Comparison of ENCODE assay signal across 15 cellular contexts in genomic region chr13:95281258-95281602, GRCh38. TPM values are rescaled to one million over a fixed set of nuclear protein-coding genes. Genes with fewer than 3 reads are reported as not detected.
DNase-seq lines count a peak whose midpoint lies in the region; ATAC-seq, FAIRE-seq and TF ChIP-seq lines count a peak whose summit lies in the region.
"Had no signal": no experiment of that assay in that cellular context is flagged by ENCODE, and none has a peak within 500 bp of the region (broad histone marks: within the 10 kb centered on the region; RNA-seq: fewer than 3 reads in every experiment).

No MANE protein-coding gene starts in this region.

- CTCF ChIA-PET in A549 (lab: Yijun Ruan, JAX): interaction anchor here (0.6 to 1.4 kb wide), 4 partner anchors 11 to 92 kb away, joined by 3 to 4 read pairs (median 4); no protein-coding TSS in a partner anchor

- WGBS in A549 (ENCODE audit: missing lambda C conversion rate): 64% methylated on average over 2 of the region's 2 CpGs

- no peak overlapping the region for H3K4me3 ChIP-seq in A549
- no peak overlapping the region for H3K4me3 ChIP-seq in astrocyte (ENCODE audit: insufficient read depth, low read depth, low read length)
- H3K4me3 ChIP-seq: skin epidermis had no signal

- H3K36me3 ChIP-seq in astrocyte (ENCODE audit: insufficient read depth, low read length): no peaks in the 10 kb centered on the region

- no peak overlapping the region for H3K4me3 Mint-ChIP-seq in astrocyte (ENCODE audit: unreplicated experiment)
- H3K4me3 Mint-ChIP-seq in T-helper 17 cell: no peak overlapping the region

- H2AFZ ChIP-seq in astrocyte (ENCODE audit: low read depth, low read length): no peak overlapping the region

- ATAC-seq in A549 (no peak), GM19372 (IDR thresholded peaks at IDR 0.05; ENCODE audit: low read depth, unreplicated experiment) (peak; percentile 10), HG02973 (IDR thresholded peaks at IDR 0.05; ENCODE audit: unreplicated experiment) (peak; percentile 17), T-helper 17 cell (no peak)

- H3K36me3 Mint-ChIP-seq in astrocyte (ENCODE audit: low read depth, unreplicated experiment): no peaks in the 10 kb centered on the region
- H3K36me3 Mint-ChIP-seq in T-helper 17 cell (ENCODE audit: low read depth): no peaks in the 10 kb centered on the region

- FAIRE-seq in A549 (lab: Jason Lieb, UNC) (no peak), astrocyte (lab: Jason Lieb, UNC) (no peak)
- FAIRE-seq: H1 had no signal

- H3K4me1 Mint-ChIP-seq in astrocyte (ENCODE audit: low read depth, unreplicated experiment) (peaks cover 7% of the 10 kb centered on the region), T-helper 17 cell (no peaks in the 10 kb centered on the region)

- TF ChIP-seq EP300 in A549 (IDR thresholded peaks at IDR 0.05): no peak

- H3K4me2 ChIP-seq in A549 (peak overlapping the region; percentile 62; the same call in 2 of the 3 replicates), astrocyte (ENCODE audit: low read length) (peak overlapping the region; percentile 66)
- H3K4me2 ChIP-seq: KMS-11 had no signal

- H3K27ac ChIP-seq in A549 (peak overlapping the region; percentile 74 to 80; a peak in 5 of 6 replicates), astrocyte (ENCODE audit: low read depth, low read length) (no peak overlapping the region)
- H3K27ac ChIP-seq: KMS-11 had no signal

- H3K79me2 ChIP-seq in astrocyte (ENCODE audit: insufficient read depth, low read length): peaks cover 9% of the 10 kb centered on the region

- H3K27me3 Mint-ChIP-seq in astrocyte (ENCODE audit: low read depth, unreplicated experiment) (no peaks in the 10 kb centered on the region), T-helper 17 cell (no peaks in the 10 kb centered on the region)

- H3K4me1 ChIP-seq in A549 (peaks cover 57% of the 10 kb centered on the region), astrocyte (ENCODE audit: insufficient read depth, low read length) (peaks cover 9% of the 10 kb centered on the region)

- TF ChIP-seq RAD21 in A549 (conservative IDR thresholded peaks at IDR 0.05 in 1 of 2, IDR thresholded peaks at IDR 0.05 in 1 of 2): no peak

- H4K20me1 ChIP-seq in astrocyte (ENCODE audit: insufficient read depth, low read length): no peaks in the 10 kb centered on the region

- DNase-seq in A549 (ENCODE audit: low read depth in 1 of 2, low spot score in 1 of 2): no peak
- DNase-seq in astrocyte (ENCODE audit: low read depth): no peak
- DNase-seq in middle frontal gyrus (ENCODE audit: extremely low spot score, low spot score): no peak
- DNase-seq in HUDEP-2 (lab: John Stamatoyannopoulos, UW; ENCODE audit: unreplicated experiment in 76 of 76): no peak
- DNase-seq in T-helper 17 cell: no peak
- DNase-seq in SKM-1 treated with dmso at 0.1 percent for 144 hours (lab: John Stamatoyannopoulos, UW; ENCODE audit: unreplicated experiment): no peak
- DNase-seq: activated T-cell treated with anti-CD3 and anti-CD28 coated beads, Interleukin-2, amount 50 U/mL, for 1 hour; cerebellar nuclear complex; NCI-H524; T-helper 1 cell had no signal

- H3K9me3 ChIP-seq in A549 (no peaks in the 10 kb centered on the region), astrocyte (ENCODE audit: insufficient read depth, low read depth, low read length) (no peaks in the 10 kb centered on the region), T-helper 17 cell (ENCODE audit: control insufficient read depth, low read length, poor library complexity, severe bottlenecking) (no peaks in the 10 kb centered on the region)

- TF ChIP-seq POLR2A in A549 (IDR thresholded peaks at IDR 0.05; ENCODE audit: low read length): no peak

- H3K27me3 ChIP-seq in astrocyte (ENCODE audit: insufficient read depth, low read length): no peaks in the 10 kb centered on the region

- POLR2A ChIA-PET in A549 (lab: Yijun Ruan, JAX): no interaction called here

- H3K27ac Mint-ChIP-seq in astrocyte (ENCODE audit: unreplicated experiment): peak overlapping the region; percentile 47
- no peak overlapping the region for H3K27ac Mint-ChIP-seq in T-helper 17 cell

- no peak for TF ChIP-seq CTCF in A549 (IDR thresholded peaks at IDR 0.05)
- TF ChIP-seq CTCF in astrocyte (IDR thresholded peaks at IDR 0.05; ENCODE audit: insufficient read depth, low read depth, low read length): no peak

- no peaks in the 10 kb centered on the region for H3K9me3 Mint-ChIP-seq in astrocyte (ENCODE audit: unreplicated experiment)

- H3K9ac ChIP-seq in astrocyte (ENCODE audit: low read length): no peak overlapping the region
- H3K9ac ChIP-seq: KMS-11 had no signal

TF ChIP-seq in A549, 52 proteins besides CTCF, POLR2A, EP300 and RAD21:
- TF ChIP-seq CHD2 (IDR thresholded peaks at IDR 0.05; ENCODE audit: low read length, partially characterized antibody) (no peak), HDAC2 (IDR thresholded peaks at IDR 0.05) (no peak)

RNA-seq across cellular contexts. Expression of gene ABCC4, which starts 20.0 kb away (rescaled TPM):
- polyA plus RNA-seq in A549 (2011; rRNA removed) (46.4 and 56.2 TPM in 2 replicates), A549 (2017; fragmentation: RNase III; extraction: RNeasy Plus Mini Kit Qiagen cat#74134 plus additional on column Dnase treatment) (23.5 to 26.0 TPM (median 24.2 TPM) in 3 replicates)
- polyA plus RNA-seq in A549 (2012; cell fraction: cytosol; rRNA removed): 10.1 and 11.9 TPM in 2 replicates
- polyA plus RNA-seq in A549 (2012; cell fraction: nucleus; rRNA removed): 12.6 and 16.8 TPM in 2 replicates
- 154 and 157 TPM in 2 replicates for polyA minus RNA-seq in A549 (2011; rRNA and poly(A)+ RNA removed)
- total RNA-seq in astrocyte (14.2 and 15.6 TPM in 2 replicates), T-helper 17 cell (10 to 100 TPM in 1 of 2 donors, 1 to 10 TPM in 1; 6.3 to 14.2 TPM)

Comparison
In these comparisons a context has a peak if more than half of its experiments do, and no peak if none do; other contexts are left out.
1. ATAC-seq: peak in GM19372 (single experiment) and HG02973 (single experiment); none in A549 (0 of 2) and T-helper 17 cell (single experiment).